Comparison of ENCODE assay signal across 21 cellular contexts in genomic region chr15:22939652-22940061, GRCh38. TPM values are rescaled to one million over a fixed set of nuclear protein-coding genes. Genes with fewer than 3 reads are reported as not detected.
DNase-seq lines count a peak whose midpoint lies in the region; ATAC-seq, FAIRE-seq and TF ChIP-seq lines count a peak whose summit lies in the region.
"Had no signal": no experiment of that assay in that cellular context is flagged by ENCODE, and none has a peak within 500 bp of the region (broad histone marks: within the 10 kb centered on the region; RNA-seq: fewer than 3 reads in every experiment).

No MANE protein-coding gene starts in this region.

- FAIRE-seq in pancreas (lab: Jason Lieb, UNC): no peak
- FAIRE-seq: GM12878, HTR-8/SVneo had no signal

- H3K9me3 ChIP-seq in right atrium auricular region: no peaks in the 10 kb centered on the region
- H3K9me3 ChIP-seq in pancreas: no peaks in the 10 kb centered on the region
- H3K9me3 ChIP-seq: HAP-1, Peyer's patch had no signal

- ATAC-seq in Right ventricle myocardium superior (ENCODE audit: poor library complexity): peak; percentile 74
- peak; percentile 24 to 42 for ATAC-seq in left cardiac atrium
- ATAC-seq in pancreas: peak; percentile 21 to 40 (median 32)
- ATAC-seq in esophagus mucosa: no peak
- ATAC-seq: CD8-positive, alpha-beta T cell; GM12878 had no signal

- intact Hi-C loops in Right ventricle myocardium superior (cut with DNase I): no loop called here
- intact Hi-C loops in left cardiac atrium (cut with DNase I): loop anchor here in 1 of 2 donors (10.0 kb wide), 1 partner anchor 55 kb away; no protein-coding TSS in a partner anchor
- intact Hi-C loops in pancreas (cut with DNase I): no loop called here

- H3K27ac ChIP-seq in right atrium auricular region (no peak overlapping the region), pancreas (peak overlapping the region in 1 of 4 donors; percentile 8)
- H3K27ac ChIP-seq: GM23248, Peyer's patch had no signal

- H3K4me1 ChIP-seq in right atrium auricular region (peaks cover 0 to 5% of the 10 kb centered on the region in 2 donors), pancreas (peaks cover 19 to 41% (median 40%) of the 10 kb centered on the region in 3 donors)

- H3K36me3 ChIP-seq in right atrium auricular region (peaks cover 71% of the 10 kb centered on the region), pancreas (peaks cover 0 to 32% (median 0%) of the 10 kb centered on the region in 3 donors)

- no peaks in the 10 kb centered on the region for H3K27me3 ChIP-seq in right atrium auricular region
- no peaks in the 10 kb centered on the region for H3K27me3 ChIP-seq in pancreas
- H3K27me3 ChIP-seq: Peyer's patch had no signal

- H3K4me3 ChIP-seq in right atrium auricular region (no peak overlapping the region), pancreas (no peak overlapping the region)
- H3K4me3 ChIP-seq: GM12878, GM23248, HAP-1, Peyer's patch had no signal

- DNase-seq in Right ventricle myocardium superior: peak; percentile 50
- no peak for DNase-seq in right atrium auricular region (ENCODE audit: low spot score)
- no peak for DNase-seq in left cardiac atrium
- peak in 2 of 6 donors; percentile 28 to 39 for DNase-seq in pancreas
- DNase-seq in globus pallidus (ENCODE audit: low spot score): no peak
- no peak for DNase-seq in putamen (ENCODE audit: low spot score)
- DNase-seq: 8988T; C1 segment of cervical spinal cord; CD8-positive, alpha-beta T cell; DND-41; GM23248; MV-4-11; NCI-H1105 treated with DMSO at 0.1 percent for 48 hours; NCI-H2081; NCI-H2171 treated with DMSO at 0.1 percent for 48 hours; Peyer's patch; SHP77 had no signal

- WGBS in pancreas, 2 donors: 56 to 58% methylated on average over 10 of the region's 10 CpGs

- TF ChIP-seq CTCF in right atrium auricular region (IDR thresholded peaks at IDR 0.05) (no peak), pancreas (IDR thresholded peaks at IDR 0.05) (no peak)

RNA-seq across cellular contexts. Expression of gene CYFIP1, which starts 40.5 kb away (rescaled TPM):
- total RNA-seq in Right ventricle myocardium superior (28.8 TPM), right atrium auricular region (10 to 100 TPM; 21.1 to 32.7 TPM), left cardiac atrium (10 to 100 TPM; 44.9 to 49.4 TPM), pancreas (10 to 100 TPM; 51.7 to 99.1 (median 66.8) TPM), esophagus mucosa (118 TPM)
- 10 to 100 TPM; 21.3 to 29.0 TPM for polyA plus RNA-seq in pancreas
